In genomic region chr12:100920493-100920892, GRCh38 we compare ENCODE assay signal across 9 cellular contexts.
"Had no signal": no experiment of that assay in that cellular context is flagged by ENCODE, and none has a peak within 500 bp of the region (broad histone marks: within the 10 kb centered on the region; RNA-seq: fewer than 3 reads in every experiment).

No MANE protein-coding gene starts in this region.

- H3K9me3 Mint-ChIP-seq: IgD-negative memory B cell had no signal

- FAIRE-seq: HepG2, HTR-8/SVneo had no signal

- H3K27ac Mint-ChIP-seq: IgD-negative memory B cell had no signal

- H3K36me3 Mint-ChIP-seq: IgD-negative memory B cell had no signal

- H2AFZ ChIP-seq: GM23248 had no signal

- DNase-seq: GM23248, H7, HCEC 1CT, Karpas-422, KBM-7 had no signal

- H3K4me3 ChIP-seq: GM23248 had no signal

- H3K4me2 ChIP-seq: KMS-11 had no signal

- H3K27me3 Mint-ChIP-seq: IgD-negative memory B cell had no signal

- ATAC-seq: HepG2 had no signal

- H3K27ac ChIP-seq: GM23248, KMS-11 had no signal

- H3K4me1 Mint-ChIP-seq: IgD-negative memory B cell had no signal

- H3K9ac ChIP-seq: GM23248, KMS-11 had no signal

- H3K4me3 Mint-ChIP-seq: IgD-negative memory B cell had no signal
